Comparison of ENCODE assay signal across 8 cellular contexts in the genomic region with DNA sequence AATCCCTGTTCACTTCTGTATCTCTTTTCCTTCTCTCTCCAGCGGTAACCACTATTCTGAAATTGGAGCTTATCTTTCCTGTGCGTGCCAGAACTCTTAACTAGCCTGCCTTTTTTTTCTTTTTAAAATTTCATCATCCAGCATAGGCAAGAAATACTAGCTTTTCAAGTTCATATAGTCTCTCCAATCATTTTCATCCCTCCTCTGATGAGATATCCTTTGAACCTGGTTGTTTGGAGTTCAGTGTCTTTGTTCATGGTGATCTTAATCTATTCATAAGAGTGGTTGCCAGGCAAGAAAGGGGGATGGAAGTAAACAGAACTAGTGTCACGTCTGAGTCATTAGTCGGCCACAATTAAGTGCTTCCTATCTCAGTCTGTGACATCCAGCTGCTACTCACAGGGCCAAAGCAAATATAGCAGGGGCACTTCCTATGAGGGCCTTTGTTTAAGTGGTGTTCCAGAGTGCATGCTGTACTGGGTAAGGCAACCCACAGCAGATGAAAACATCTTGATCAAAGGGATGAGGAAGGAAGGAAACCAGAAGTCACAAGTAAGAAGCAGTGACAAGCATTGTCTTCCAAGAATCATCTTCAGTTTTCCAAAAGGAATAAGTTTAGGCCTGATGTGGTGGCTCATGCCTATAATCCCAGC. TPM values are rescaled to one million over a fixed set of nuclear protein-coding genes. Genes with fewer than 3 reads are reported as not detected.
A peak's percentile ranks its signal among the peaks of the same experiment; 100 is the strongest.
DNase-seq lines count a peak whose midpoint lies in the region; ATAC-seq and TF ChIP-seq lines count a peak whose summit lies in the region.

No MANE protein-coding gene starts in this region.

- peaks cover 0 to 4% of the 10 kb centered on the region in 2 donors for H3K4me1 Mint-ChIP-seq in natural killer cell

- H3K4me3 Mint-ChIP-seq in natural killer cell: no peak overlapping the region

- H3K27me3 Mint-ChIP-seq in natural killer cell (ENCODE audit: low read depth in 2 of 2): no peaks in the 10 kb centered on the region

- H3K27me3 ChIP-seq in DND-41 (ENCODE audit: insufficient read depth, low read length, poor library complexity): no peaks in the 10 kb centered on the region
- no peaks in the 10 kb centered on the region for H3K27me3 ChIP-seq in RWPE2 (ENCODE audit: insufficient read depth, poor library complexity, severe bottlenecking)

- H3K79me2 ChIP-seq in DND-41 (ENCODE audit: insufficient read depth, low read length): no peaks in the 10 kb centered on the region

- H3K36me3 ChIP-seq in DND-41 (ENCODE audit: insufficient read depth, low read length) (no peaks in the 10 kb centered on the region), RWPE2 (ENCODE audit: low read depth) (no peaks in the 10 kb centered on the region)

- TF ChIP-seq CTCF in DND-41 (IDR thresholded peaks at IDR 0.05; ENCODE audit: borderline replicate concordance, extremely low read depth, low read length, poor library complexity, severe bottlenecking) (no peak), LNCaP clone FGC (IDR thresholded peaks at IDR 0.05; ENCODE audit: control insufficient read depth, extremely low read depth, insufficient read depth) (no peak), RWPE2 (IDR thresholded peaks at IDR 0.05; ENCODE audit: poor library complexity, severe bottlenecking) (no peak), natural killer cell (IDR thresholded peaks at IDR 0.05) (no peak)

- no peak overlapping the region for H3K9ac ChIP-seq in DND-41 (ENCODE audit: low read depth, low read length)

- peak; percentile 98 for ATAC-seq in DND-41 (ENCODE audit: insufficient read depth, low read depth)
- peak; percentile 62 for ATAC-seq in GM21423 (IDR thresholded peaks at IDR 0.05; ENCODE audit: unreplicated experiment)
- peak; percentile 75 for ATAC-seq in RWPE2 (ENCODE audit: low read depth)
- peak; percentile 56 to 86 (median 66) for ATAC-seq in natural killer cell
- ATAC-seq in GM19397 (IDR thresholded peaks at IDR 0.05; ENCODE audit: unreplicated experiment): no peak

- H3K36me3 Mint-ChIP-seq in natural killer cell: no peaks in the 10 kb centered on the region

- peak overlapping the region in 1 of 2 donors; percentile 71 for H3K27ac Mint-ChIP-seq in natural killer cell

- no peaks in the 10 kb centered on the region for H3K9me3 Mint-ChIP-seq in natural killer cell

- no peak overlapping the region; the same call in 1 of the 2 replicates for H2AFZ ChIP-seq in DND-41 (ENCODE audit: low read depth, low read length)

- intact Hi-C loops in natural killer cell (cut with micrococcal nuclease): no loop called here

- H3K4me2 ChIP-seq in DND-41 (ENCODE audit: insufficient read depth, low read length): no peak overlapping the region

- H3K27ac ChIP-seq in DND-41 (ENCODE audit: low read length) (0 out of 2 replicates have a peak overlapping the region, but pooled peaks have one; percentile 32), RWPE2 (ENCODE audit: poor library complexity, severe bottlenecking) (no peak overlapping the region)

- H3K4me1 ChIP-seq in DND-41 (ENCODE audit: insufficient read depth, low read length) (peaks cover 7% of the 10 kb centered on the region), RWPE2 (ENCODE audit: insufficient read depth, poor library complexity, severe bottlenecking) (peaks cover 4% of the 10 kb centered on the region)

- H3K4me3 ChIP-seq in DND-41 (ENCODE audit: low read depth in 1 of 2, low read length in 2 of 2) (no peak overlapping the region), LNCaP clone FGC (ENCODE audit: low read depth, low read length) (no peak overlapping the region), RWPE2 (ENCODE audit: severe bottlenecking) (no peak overlapping the region)

- H3K9me3 ChIP-seq in DND-41 (ENCODE audit: insufficient read depth, low read length, severe bottlenecking) (no peaks in the 10 kb centered on the region), RWPE2 (ENCODE audit: severe bottlenecking) (no peaks in the 10 kb centered on the region)

- DNase-seq in DND-41: peak; percentile 57
- peak; percentile 94 for DNase-seq in LNCaP clone FGC (ENCODE audit: low read depth)
- DNase-seq in RWPE2 (ENCODE audit: low spot score): no peak
- peak; percentile 81 to 94 for DNase-seq in dermis microvascular lymphatic vessel endothelial cell (ENCODE audit: low read depth in 2 of 2)
- no peak for DNase-seq in natural killer cell
- no peak for DNase-seq in putamen (ENCODE audit: low spot score)

- no peaks in the 10 kb centered on the region for H4K20me1 ChIP-seq in DND-41 (ENCODE audit: insufficient read depth, low read length)

RNA-seq across cellular contexts. Expression of a gene that starts 56.4 kb away (rescaled TPM):
- 36.0 and 37.2 TPM in 2 replicates for total RNA-seq in dermis microvascular lymphatic vessel endothelial cell
- total RNA-seq in natural killer cell: 10 to 100 TPM; 32.2 to 44.9 (median 40.2) TPM

Comparison
In these comparisons a context has a peak if more than half of its experiments do, and no peak if none do; other contexts are left out.
1. DNase-seq: peak in DND-41 (single experiment), LNCaP clone FGC (single experiment) and dermis microvascular lymphatic vessel endothelial cell (2 of 2); none in RWPE2 (single experiment), natural killer cell (single experiment) and putamen (single experiment).